Comparison of ENCODE assay signal across 8 cellular contexts in the genomic region with DNA sequence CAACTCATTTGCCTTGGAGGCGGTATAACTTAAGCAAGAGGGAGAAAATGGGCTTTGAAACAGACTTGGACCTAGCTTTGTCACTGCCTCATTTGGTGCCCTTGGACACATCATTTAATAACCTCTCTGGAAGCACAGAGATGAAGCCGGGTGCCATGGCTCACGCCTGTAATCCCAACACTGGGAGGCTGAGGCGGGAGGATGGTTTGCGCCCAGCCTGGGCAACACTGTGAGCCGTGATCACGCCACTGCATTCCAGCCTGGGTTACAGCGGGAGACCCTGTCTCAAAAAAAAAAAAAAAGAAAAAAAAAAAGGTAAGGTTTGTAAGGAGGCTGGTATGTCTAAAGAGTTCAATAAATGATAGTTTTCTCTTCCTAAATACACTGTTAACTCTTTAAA. TPM values are rescaled to one million over a fixed set of nuclear protein-coding genes. Genes with fewer than 3 reads are reported as not detected.
DNase-seq lines count a peak whose midpoint lies in the region; ATAC-seq and TF ChIP-seq lines count a peak whose summit lies in the region.

No MANE protein-coding gene starts in this region.

- H3K27ac Mint-ChIP-seq in CD4-positive, CD25-positive, alpha-beta regulatory T cell, result peak overlapping the region; percentile 99 to 100 (median 99)
- H3K27ac Mint-ChIP-seq in naive thymus-derived CD4-positive, alpha-beta T cell, result peak overlapping the region; percentile 92 to 100 (median 97)

- peaks cover 29% of the 10 kb centered on the region for H3K4me1 ChIP-seq in CD4-positive, CD25-positive, alpha-beta regulatory T cell (ENCODE audit: control insufficient read depth, insufficient read depth, low read length, poor library complexity, severe bottlenecking)
- H3K4me1 ChIP-seq in naive thymus-derived CD4-positive, alpha-beta T cell (ENCODE audit: control insufficient read depth in 2 of 2, insufficient read depth in 2 of 2, low read length in 2 of 2), result peaks cover 17 to 19% of the 10 kb centered on the region in 2 donors

- H3K9me3 Mint-ChIP-seq in CD4-positive, CD25-positive, alpha-beta regulatory T cell, result no peaks in the 10 kb centered on the region
- peaks cover 0 to 2% (median 0%) of the 10 kb centered on the region in 11 donors for H3K9me3 Mint-ChIP-seq in naive thymus-derived CD4-positive, alpha-beta T cell

- no peaks in the 10 kb centered on the region for H3K27me3 ChIP-seq in CD4-positive, CD25-positive, alpha-beta regulatory T cell (ENCODE audit: control insufficient read depth, insufficient read depth, low read length)
- no peaks in the 10 kb centered on the region for H3K27me3 ChIP-seq in naive thymus-derived CD4-positive, alpha-beta T cell (ENCODE audit: control insufficient read depth in 2 of 2, insufficient read depth in 2 of 2, low read length in 2 of 2)

- H3K36me3 ChIP-seq in CD4-positive, CD25-positive, alpha-beta regulatory T cell (ENCODE audit: control insufficient read depth, insufficient read depth, low read length), result peaks cover 30% of the 10 kb centered on the region
- H3K36me3 ChIP-seq in naive thymus-derived CD4-positive, alpha-beta T cell (ENCODE audit: control insufficient read depth in 2 of 3, insufficient read depth in 3 of 3, low read length in 3 of 3), result peaks cover 0 to 38% (median 0%) of the 10 kb centered on the region in 3 experiments

- POLR2A ChIA-PET in naive thymus-derived CD4-positive, alpha-beta T cell (lab: Charles Lee), result interaction anchor here (1.2 kb wide), 1 partner anchor 96 kb away, joined by 3 read pairs; no protein-coding TSS in a partner anchor
- POLR2A ChIA-PET in GM10248 (lab: Yijun Ruan, JAX), result no interaction called here

- peaks cover 8% of the 10 kb centered on the region for H3K36me3 Mint-ChIP-seq in CD4-positive, CD25-positive, alpha-beta regulatory T cell
- peaks cover 5 to 21% (median 14%) of the 10 kb centered on the region in 5 donors for H3K36me3 Mint-ChIP-seq in naive thymus-derived CD4-positive, alpha-beta T cell

- intact Hi-C loops in naive thymus-derived CD4-positive, alpha-beta T cell (cut with micrococcal nuclease), result loop anchor here (1.0 to 5.0 kb wide), 10 partner anchors 88 to 1947 kb away; partner anchors contain the start of genes FAM168A (in 2 of the 2), LIPT2 (in 2 of the 2), PGM2L1 (in 1 of the 2) and RAB6A (in 1 of the 2)

- H3K4me1 Mint-ChIP-seq in CD4-positive, CD25-positive, alpha-beta regulatory T cell, result peaks cover 17 to 51% (median 40%) of the 10 kb centered on the region in 4 donors
- peaks cover 20 to 55% (median 43%) of the 10 kb centered on the region in 7 donors for H3K4me1 Mint-ChIP-seq in naive thymus-derived CD4-positive, alpha-beta T cell

- TF ChIP-seq CTCF in LNCaP clone FGC (IDR thresholded peaks at IDR 0.05; ENCODE audit: control insufficient read depth, extremely low read depth, insufficient read depth), result no peak
- no peak for TF ChIP-seq CTCF in cardiac fibroblast (IDR thresholded peaks at IDR 0.05; ENCODE audit: low read depth, low read length)
- TF ChIP-seq CTCF in GM10248 (IDR thresholded peaks at IDR 0.05; ENCODE audit: control extremely low read depth, extremely low read depth, low read depth, missing control alignments), result no peak

- H3K27me3 Mint-ChIP-seq in CD4-positive, CD25-positive, alpha-beta regulatory T cell, result no peaks in the 10 kb centered on the region
- no peaks in the 10 kb centered on the region for H3K27me3 Mint-ChIP-seq in naive thymus-derived CD4-positive, alpha-beta T cell

- CTCF ChIA-PET in naive thymus-derived CD4-positive, alpha-beta T cell (lab: Charles Lee), result interaction anchor here (0.7 kb wide), 1 partner anchor 24 kb away, joined by 5 read pairs; no protein-coding TSS in a partner anchor
- CTCF ChIA-PET in GM10248 (lab: Yijun Ruan, JAX), result no interaction called here

- peak overlapping the region; percentile 95 to 100 (median 98) for H3K4me3 Mint-ChIP-seq in CD4-positive, CD25-positive, alpha-beta regulatory T cell
- H3K4me3 Mint-ChIP-seq in naive thymus-derived CD4-positive, alpha-beta T cell, result peak overlapping the region; percentile 94 to 98 (median 96)

- peak overlapping the region; percentile 87 for H3K27ac ChIP-seq in CD4-positive, CD25-positive, alpha-beta regulatory T cell (ENCODE audit: insufficient read depth, low read length, poor library complexity, severe bottlenecking)
- H3K27ac ChIP-seq in naive thymus-derived CD4-positive, alpha-beta T cell (ENCODE audit: low read depth, low read length), result peak overlapping the region; percentile 88

- no peak for DNase-seq in CD4-positive, CD25-positive, alpha-beta regulatory T cell
- DNase-seq in LNCaP clone FGC (ENCODE audit: low read depth) (no peak), cardiac fibroblast (ENCODE audit: low read depth in 2 of 2) (no peak), left lobe of liver (ENCODE audit: low spot score) (no peak), GM10248 (ENCODE audit: extremely low spot score) (no peak), A172 (ENCODE audit: low spot score) (no peak)
- no peak for DNase-seq in naive thymus-derived CD4-positive, alpha-beta T cell

- peak overlapping the region; percentile 94 for H3K4me3 ChIP-seq in CD4-positive, CD25-positive, alpha-beta regulatory T cell (ENCODE audit: low read depth, low read length)
- H3K4me3 ChIP-seq in LNCaP clone FGC (ENCODE audit: low read depth, low read length), result peak overlapping the region; percentile 92
- peak overlapping the region; percentile 81 to 94 for H3K4me3 ChIP-seq in cardiac fibroblast (replicated peaks in 1 of 2; ENCODE audit: low read depth in 2 of 2, low read length in 2 of 2)
- peak overlapping the region; percentile 94 for H3K4me3 ChIP-seq in naive thymus-derived CD4-positive, alpha-beta T cell (ENCODE audit: low read length)

- no peaks in the 10 kb centered on the region for H3K9me3 ChIP-seq in CD4-positive, CD25-positive, alpha-beta regulatory T cell (ENCODE audit: control insufficient read depth in 2 of 2, low read length in 2 of 2)
- no peaks in the 10 kb centered on the region for H3K9me3 ChIP-seq in naive thymus-derived CD4-positive, alpha-beta T cell (ENCODE audit: control insufficient read depth in 2 of 3, low read length in 3 of 3)

- ATAC-seq in CD4-positive, CD25-positive, alpha-beta regulatory T cell (ENCODE audit: low read depth in 2 of 2), result no peak
- ATAC-seq in naive thymus-derived CD4-positive, alpha-beta T cell, result no peak
- ATAC-seq in left lobe of liver (no peak), HG02571 (IDR thresholded peaks at IDR 0.05; ENCODE audit: unreplicated experiment) (no peak)

RNA-seq across cellular contexts. Expression of gene COA4, which starts 0.8 kb away (rescaled TPM):
- total RNA-seq in CD4-positive, CD25-positive, alpha-beta regulatory T cell, result 30.5 TPM
- 10 to 100 TPM; 54.4 to 79.7 (median 69.4) TPM for polyA plus RNA-seq in CD4-positive, CD25-positive, alpha-beta regulatory T cell
- 10 to 100 TPM; 29.1 to 75.0 (median 58.2) TPM for total RNA-seq in naive thymus-derived CD4-positive, alpha-beta T cell
- polyA plus RNA-seq in naive thymus-derived CD4-positive, alpha-beta T cell, result 10 to 100 TPM; 56.2 to 64.8 TPM
- 47.9 TPM for total RNA-seq in left lobe of liver
- total RNA-seq in A172 (2014; rRNA removed; shearing (Covaris generic)), result 126 and 133 TPM in 2 replicates

RNA-seq across cellular contexts. Expression of gene PAAF1, which starts 1.0 kb away (rescaled TPM):
- total RNA-seq in CD4-positive, CD25-positive, alpha-beta regulatory T cell, result 13.7 TPM
- 10 to 100 TPM; 25.4 to 28.2 (median 27.0) TPM for polyA plus RNA-seq in CD4-positive, CD25-positive, alpha-beta regulatory T cell
- 10 to 100 TPM; 12.4 to 22.7 (median 20.3) TPM for total RNA-seq in naive thymus-derived CD4-positive, alpha-beta T cell
- polyA plus RNA-seq in naive thymus-derived CD4-positive, alpha-beta T cell, result 10 to 100 TPM; 19.4 to 26.2 TPM
- 9.9 TPM for total RNA-seq in left lobe of liver
- 12.7 and 15.1 TPM in 2 replicates for total RNA-seq in A172 (2014; rRNA removed; shearing (Covaris generic))
